9 cellular contexts compared by ENCODE assay signal in genomic region chrX:38175140-38175539, GRCh38. TPM values are rescaled to one million over a fixed set of nuclear protein-coding genes. Genes with fewer than 3 reads are reported as not detected.
DNase-seq lines count a peak whose midpoint lies in the region; ATAC-seq, FAIRE-seq and TF ChIP-seq lines count a peak whose summit lies in the region.
"Had no signal": no experiment of that assay in that cellular context is flagged by ENCODE, and none has a peak within 500 bp of the region (broad histone marks: within the 10 kb centered on the region; RNA-seq: fewer than 3 reads in every experiment).

No MANE protein-coding gene starts in this region.

- no peak overlapping the region for H3K23ac ChIP-seq in mesenchymal stem cell (ENCODE audit: low read length in 2 of 2)

- no peak overlapping the region for H2AFZ ChIP-seq in K562 (ENCODE audit: low read depth, low read length)
- no peak overlapping the region for H2AFZ ChIP-seq in mesenchymal stem cell (ENCODE audit: low read depth, low read length)

- no peaks in the 10 kb centered on the region for H3K79me2 ChIP-seq in K562 (ENCODE audit: control insufficient read depth, insufficient read depth, low read length)

- no peaks in the 10 kb centered on the region for H3K36me3 Mint-ChIP-seq in activated naive CD8-positive, alpha-beta T cell treated with anti-CD3 and anti-CD28 coated beads for 36 hours
- no peaks in the 10 kb centered on the region for H3K36me3 Mint-ChIP-seq in activated naive CD8-positive, alpha-beta T cell treated with anti-CD3 and anti-CD28 coated beads, Interleukin-2, amount 50 U/mL, for 24 hours (ENCODE audit: low read depth)
- H3K36me3 Mint-ChIP-seq in T-cell: no peaks in the 10 kb centered on the region

- H3K27ac ChIP-seq in K562 (ENCODE audit: extremely low read depth, low read depth, low read length) (no peak overlapping the region), mesenchymal stem cell (ENCODE audit: low read length, poor library complexity, severe bottlenecking) (no peak overlapping the region), sigmoid colon (no peak overlapping the region)
- H3K27ac ChIP-seq: skin epidermis had no signal

- H3K9ac ChIP-seq in K562 (ENCODE audit: insufficient read depth in 1 of 2, low read depth in 2 of 2, low read length in 2 of 2) (no peak overlapping the region), mesenchymal stem cell (ENCODE audit: low read length) (no peak overlapping the region)

- TF ChIP-seq RAD21 in K562 (CRISPR knock-in tag; conservative IDR thresholded peaks at IDR 0.05 in 1 of 2, IDR thresholded peaks at IDR 0.05 in 1 of 2): peak; percentile 70 to 81

- H3K4me1 ChIP-seq in K562 (replicated peaks in 1 of 2; ENCODE audit: control insufficient read depth in 2 of 2, insufficient read depth in 2 of 2, low read length in 2 of 2) (no peaks in the 10 kb centered on the region), mesenchymal stem cell (ENCODE audit: control insufficient read depth, insufficient read depth, low read depth, low read length) (no peaks in the 10 kb centered on the region), sigmoid colon (no peaks in the 10 kb centered on the region)

- TF ChIP-seq POLR2A in K562 (conservative IDR thresholded peaks at IDR 0.05) (no peak), sigmoid colon (IDR thresholded peaks at IDR 0.05) (no peak)

- no peak overlapping the region for H3K4ac ChIP-seq in mesenchymal stem cell (ENCODE audit: low read depth in 1 of 2, low read length in 2 of 2)

- H4K8ac ChIP-seq in mesenchymal stem cell (ENCODE audit: low read length): no peak overlapping the region

- DNase-seq in activated naive CD8-positive, alpha-beta T cell treated with anti-CD3 and anti-CD28 coated beads for 36 hours: peak; percentile 6
- DNase-seq in activated naive CD8-positive, alpha-beta T cell treated with anti-CD3 and anti-CD28 coated beads, Interleukin-2, amount 50 U/mL, for 24 hours: no peak
- DNase-seq in NCI-H1694 (lab: John Stamatoyannopoulos, UW) (peak; percentile 37), K562 (ENCODE audit: extremely low read depth in 1 of 4, low spot score in 3 of 4) (peak; percentile 28 to 51 (median 36)), mesenchymal stem cell (peak; percentile 28), sigmoid colon (no peak), mesenteric fat pad (ENCODE audit: low spot score) (no peak), T-cell (no peak)

- H3K9me3 Mint-ChIP-seq in activated naive CD8-positive, alpha-beta T cell treated with anti-CD3 and anti-CD28 coated beads for 36 hours: no peaks in the 10 kb centered on the region
- H3K9me3 Mint-ChIP-seq in activated naive CD8-positive, alpha-beta T cell treated with anti-CD3 and anti-CD28 coated beads, Interleukin-2, amount 50 U/mL, for 24 hours: no peaks in the 10 kb centered on the region
- H3K9me3 Mint-ChIP-seq in T-cell: no peaks in the 10 kb centered on the region

- H3K36me3 ChIP-seq in K562 (ENCODE audit: control insufficient read depth, insufficient read depth, low read length) (no peaks in the 10 kb centered on the region), mesenchymal stem cell (ENCODE audit: control insufficient read depth in 1 of 2, insufficient read depth in 2 of 2, low read depth in 1 of 2, low read length in 2 of 2) (peaks cover 0 to 52% of the 10 kb centered on the region in 2 experiments), sigmoid colon (peaks cover 0 to 11% (median 3%) of the 10 kb centered on the region in 4 donors)

- POLR2A ChIA-PET in K562 (lab: Yijun Ruan, JAX) (no interaction called here), T-cell (lab: Charles Lee) (no interaction called here)

- intact Hi-C loops in K562 (cut with micrococcal nuclease): loop anchor here (1.0 to 10.0 kb wide), 4 partner anchors 248 to 670 kb away; no protein-coding TSS in a partner anchor
- intact Hi-C loops in sigmoid colon (cut with DNase I): loop anchor here (10.0 kb wide), 1 partner anchor 240 kb away; no protein-coding TSS in a partner anchor

- no peak overlapping the region for H2AK5ac ChIP-seq in mesenchymal stem cell (ENCODE audit: low read length, severe bottlenecking)

- H4K20me1 ChIP-seq in K562 (replicated peaks; ENCODE audit: control insufficient read depth, insufficient read depth, low read length): no peaks in the 10 kb centered on the region

- H3K9me3 ChIP-seq in K562 (replicated peaks; ENCODE audit: control insufficient read depth, insufficient read depth, low read depth, low read length) (no peaks in the 10 kb centered on the region), mesenchymal stem cell (ENCODE audit: control insufficient read depth, low read length) (no peaks in the 10 kb centered on the region), sigmoid colon (no peaks in the 10 kb centered on the region)

- no peak for ATAC-seq in activated naive CD8-positive, alpha-beta T cell treated with anti-CD3 and anti-CD28 coated beads, Interleukin-2, amount 50 U/mL, for 24 hours
- ATAC-seq in K562: peak; percentile 87
- ATAC-seq in T-cell (replicated peaks in 1 of 4): no peak

- in situ Hi-C loops in K562 (cut with MboI): loop anchor here (10.0 kb wide), 1 partner anchor 250 kb away; no protein-coding TSS in a partner anchor

- peak; percentile 60 to 77 (median 68) for TF ChIP-seq CTCF in K562 (IDR thresholded peaks at IDR 0.05 in 2 of 3, conservative IDR thresholded peaks at IDR 0.05 in 1 of 3; ENCODE audit: insufficient read depth in 2 of 3, low read depth in 1 of 3, low read length in 3 of 3)
- no peak for TF ChIP-seq CTCF in sigmoid colon (IDR thresholded peaks at IDR 0.05)

- H3K79me1 ChIP-seq in mesenchymal stem cell (replicated peaks; ENCODE audit: low read length, poor library complexity, severe bottlenecking): peaks cover under 1% of the 10 kb centered on the region

- no peak overlapping the region for H4K91ac ChIP-seq in mesenchymal stem cell (ENCODE audit: low read length)

- H3K14ac ChIP-seq in mesenchymal stem cell (ENCODE audit: low read length in 2 of 2): no peak overlapping the region

- H2BK120ac ChIP-seq in mesenchymal stem cell (ENCODE audit: low read depth, low read length): no peak overlapping the region

- CTCF ChIA-PET in K562 (lab: Yijun Ruan, JAX; ENCODE audit: low intra/inter-chr PET ratio) (interaction anchor here (0.7 to 1.4 kb wide), 3 partner anchors 249 to 432 kb away, joined by 3 read pairs; no protein-coding TSS in a partner anchor), T-cell (lab: Charles Lee) (interaction anchor here in 1 of 2 donors (1.6 kb wide), 1 partner anchor 9 kb away, joined by 5 read pairs; no protein-coding TSS in a partner anchor)

- WGBS in K562 (ENCODE audit: insufficient coverage, low coverage, missing lambda C conversion rate): 0% methylated on average over 2 of the region's 3 CpGs
- WGBS in mesenchymal stem cell: 24% methylated on average over 3 of the region's 3 CpGs
- WGBS in sigmoid colon, 2 donors: 10 to 40% methylated on average over 3 of the region's 3 CpGs

- FAIRE-seq in K562 (lab: Jason Lieb, UNC): peak; percentile 74

- no peaks in the 10 kb centered on the region for H3K27me3 Mint-ChIP-seq in activated naive CD8-positive, alpha-beta T cell treated with anti-CD3 and anti-CD28 coated beads for 36 hours
- peaks cover 2% of the 10 kb centered on the region for H3K27me3 Mint-ChIP-seq in activated naive CD8-positive, alpha-beta T cell treated with anti-CD3 and anti-CD28 coated beads, Interleukin-2, amount 50 U/mL, for 24 hours
- H3K27me3 Mint-ChIP-seq in T-cell: peaks cover 2 to 17% of the 10 kb centered on the region in 2 donors

- no peak overlapping the region for H3K4me3 Mint-ChIP-seq in activated naive CD8-positive, alpha-beta T cell treated with anti-CD3 and anti-CD28 coated beads for 36 hours
- no peak overlapping the region for H3K4me3 Mint-ChIP-seq in activated naive CD8-positive, alpha-beta T cell treated with anti-CD3 and anti-CD28 coated beads, Interleukin-2, amount 50 U/mL, for 24 hours
- no peak overlapping the region for H3K4me3 Mint-ChIP-seq in T-cell

- TF ChIP-seq EP300 in K562 (IDR thresholded peaks at IDR 0.05; ENCODE audit: low read length) (no peak), sigmoid colon (IDR thresholded peaks at IDR 0.05) (no peak)

- H3K4me3 ChIP-seq in K562 (no peak overlapping the region), mesenchymal stem cell (ENCODE audit: insufficient read depth in 1 of 2, low read depth in 1 of 2, low read length in 2 of 2) (no peak overlapping the region), sigmoid colon (no peak overlapping the region)
- H3K4me3 ChIP-seq: skin epidermis had no signal

- H2BK12ac ChIP-seq in mesenchymal stem cell (ENCODE audit: low read length in 2 of 2): no peak overlapping the region

- no peak overlapping the region for H3K27ac Mint-ChIP-seq in activated naive CD8-positive, alpha-beta T cell treated with anti-CD3 and anti-CD28 coated beads for 36 hours
- H3K27ac Mint-ChIP-seq in activated naive CD8-positive, alpha-beta T cell treated with anti-CD3 and anti-CD28 coated beads, Interleukin-2, amount 50 U/mL, for 24 hours: no peak overlapping the region
- no peak overlapping the region for H3K27ac Mint-ChIP-seq in T-cell

- H3K4me2 ChIP-seq in K562 (ENCODE audit: insufficient read depth, low read length) (no peak overlapping the region), mesenchymal stem cell (ENCODE audit: low read length, poor library complexity, severe bottlenecking) (no peak overlapping the region)

- H3K4me1 Mint-ChIP-seq in activated naive CD8-positive, alpha-beta T cell treated with anti-CD3 and anti-CD28 coated beads for 36 hours: no peaks in the 10 kb centered on the region
- no peaks in the 10 kb centered on the region for H3K4me1 Mint-ChIP-seq in activated naive CD8-positive, alpha-beta T cell treated with anti-CD3 and anti-CD28 coated beads, Interleukin-2, amount 50 U/mL, for 24 hours
- H3K4me1 Mint-ChIP-seq in T-cell: no peaks in the 10 kb centered on the region

- H2BK5ac ChIP-seq in mesenchymal stem cell (ENCODE audit: low read depth, low read length, poor library complexity, severe bottlenecking): no peak overlapping the region

- no peaks in the 10 kb centered on the region for H3K9me1 ChIP-seq in K562 (ENCODE audit: control insufficient read depth, insufficient read depth, low read length)

- no TSS peak for BruUV-seq in K562 (replicated peaks; lab: Mats Ljungman, UMichigan)

- H2BK15ac ChIP-seq in mesenchymal stem cell (ENCODE audit: low read depth, poor library complexity, severe bottlenecking): no peak overlapping the region

- H3K27me3 ChIP-seq in K562 (ENCODE audit: control insufficient read depth in 2 of 2, insufficient read depth in 2 of 2, low read length in 2 of 2) (no peaks in the 10 kb centered on the region; a peak in 2 of 5 replicates), mesenchymal stem cell (ENCODE audit: control insufficient read depth in 1 of 2, insufficient read depth in 1 of 2, low read length in 2 of 2) (peaks cover 0 to 11% of the 10 kb centered on the region in 2 experiments), sigmoid colon (no peaks in the 10 kb centered on the region)

- no peak overlapping the region for H3K18ac ChIP-seq in mesenchymal stem cell (ENCODE audit: low read depth in 1 of 2, low read length in 2 of 2)

RNA-seq across cellular contexts. Expression of gene SRPX, which starts 45.5 kb away (rescaled TPM):
- not detected for total RNA-seq in activated naive CD8-positive, alpha-beta T cell treated with anti-CD3 and anti-CD28 coated beads for 36 hours
- total RNA-seq in K562 (2011; cell fraction: chromatin; rRNA removed; ENCODE audit: low replicate concordance): not detected in 2 replicates
- not detected in 2 replicates for total RNA-seq in K562 (2011; cell fraction: nucleolus; rRNA removed)
- not detected in 2 replicates for total RNA-seq in K562 (2011; cell fraction: nucleoplasm; rRNA removed)
- total RNA-seq in K562 (2014; rRNA removed) (0.08 TPM in 1 of 2 replicates, not detected in the other), K562 (2014; rRNA removed; fragmentation: Illumina TruSeq; extraction: Trizol) (0.15 TPM in 1 of 2 replicates, not detected in the other), K562 (2015; rRNA removed; fragmentation: Illumina TruSeq; extraction: Trizol) (0.43 TPM in 1 of 2 replicates, not detected in the other), K562 (2021) (0.45 TPM in 1 of 2 replicates, not detected in the other), sigmoid colon (100 to 1,000 TPM; 134 to 169 (median 152) TPM), mesenteric fat pad (410 TPM), T-cell (under 1 TPM in 2 of 5 donors, not detected in 3; 0.13 to 0.15 TPM)
- polyA plus RNA-seq in K562 (2011; rRNA removed) (0.18 and 0.65 TPM in 2 replicates), K562 (2014; fragmentation: Illumina TruSeq; extraction: Trizol) (0.24 TPM in 1 of 2 replicates, not detected in the other), K562 (2014; fragmentation: Nextera tagmentation; extraction: Ambion mirVana) (under 1 TPM; 0.38 to 0.77 TPM), K562 (2014; rRNA removed) (0.11 and 0.42 TPM in 2 replicates), sigmoid colon (10 to 100 TPM; 12.0 to 48.7 (median 37.2) TPM)
- polyA plus RNA-seq in K562 (2011; cell fraction: cytosol; rRNA removed): 0.18 and 0.36 TPM in 2 replicates
- 0.08 and 0.21 TPM in 2 replicates for polyA plus RNA-seq in K562 (2011; cell fraction: nucleus; rRNA removed)
- polyA plus RNA-seq in K562 (2012): 0.36 and 1.1 TPM in 2 replicates
- 0.18 TPM in 1 of 2 replicates, not detected in the other for polyA minus RNA-seq in K562 (2011; rRNA and poly(A)+ RNA removed)
- not detected in 2 replicates for polyA minus RNA-seq in K562 (2011; cell fraction: cytosol; rRNA and poly(A)+ RNA removed)
- polyA minus RNA-seq in K562 (2011; cell fraction: nucleus; rRNA and poly(A)+ RNA removed): 0.13 TPM in 1 of 2 replicates, not detected in the other
- 115 TPM for polyA plus RNA-seq in mesenchymal stem cell (2013, experiment 1 of 2)
- 119 TPM for polyA plus RNA-seq in mesenchymal stem cell (2013, experiment 2 of 2)

Comparison
In these comparisons a context has a peak if more than half of its experiments do, and no peak if none do; other contexts are left out.
1. DNase-seq: peak in activated naive CD8-positive, alpha-beta T cell treated with anti-CD3 and anti-CD28 coated beads for 36 hours (single experiment), NCI-H1694 (single experiment), K562 (4 of 4) and mesenchymal stem cell (single experiment); none in activated naive CD8-positive, alpha-beta T cell treated with anti-CD3 and anti-CD28 coated beads, Interleukin-2, amount 50 U/mL, for 24 hours (single experiment), sigmoid colon (single experiment), mesenteric fat pad (single experiment) and T-cell (0 of 34).
2. CTCF ChIP-seq: peak in K562 (3 of 3); none in sigmoid colon (0 of 4).
3. RNA of gene SRPX, which starts 45.5 kb away (total RNA-seq): 410 TPM in mesenteric fat pad (single experiment) and 134 to 169 TPM in sigmoid colon; 0.08 to 0.45 TPM in K562, 0.13 to 0.15 TPM in T-cell and not detected in activated naive CD8-positive, alpha-beta T cell treated with anti-CD3 and anti-CD28 coated beads for 36 hours; every median in the first group is over 10 times any median in the second.